ENCODE assay signal across 11 cellular contexts in the genomic region with DNA sequence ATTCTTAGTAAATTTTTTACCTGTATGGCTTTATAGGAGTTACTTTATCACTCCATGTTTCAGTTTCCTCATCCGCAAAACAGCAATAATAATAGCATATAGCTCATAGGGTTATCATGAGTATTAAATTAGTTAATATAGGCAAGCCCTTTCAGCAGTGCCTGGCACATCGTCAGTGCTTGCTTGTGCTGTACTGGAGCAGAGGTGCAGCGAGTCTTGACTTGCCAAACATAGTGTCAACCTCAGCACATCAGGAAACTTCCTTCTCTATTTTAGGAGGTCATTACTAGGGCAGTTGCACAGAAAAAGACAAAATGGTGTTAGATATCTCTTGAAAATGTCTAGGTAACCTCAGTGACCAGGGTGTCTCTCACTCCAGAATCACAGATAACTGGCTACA. TPM values are rescaled to one million over a fixed set of nuclear protein-coding genes. Genes with fewer than 3 reads are reported as not detected.
DNase-seq lines count a peak whose midpoint lies in the region; ATAC-seq and TF ChIP-seq lines count a peak whose summit lies in the region.
"Not testable (repeated sequence)": the region's sequence is repeated elsewhere in the genome, so short reads cannot be mapped to it uniquely, and the experiment has no call there.
"Had no signal": no experiment of that assay in that cellular context is flagged by ENCODE, and none has a peak within 500 bp of the region (broad histone marks: within the 10 kb centered on the region; RNA-seq: fewer than 3 reads in every experiment).

No MANE protein-coding gene starts in this region.

- H3K4me1 Mint-ChIP-seq in memory B cell, natural killer cell: not testable (repeated sequence)

- H3K27ac Mint-ChIP-seq in memory B cell, natural killer cell: not testable (repeated sequence)

- not testable (repeated sequence) for H3K9me3 ChIP-seq in RWPE2 (ENCODE audit: severe bottlenecking); upper lobe of right lung

- H3K4me1 ChIP-seq in RWPE2 (ENCODE audit: insufficient read depth, poor library complexity, severe bottlenecking); upper lobe of right lung: not testable (repeated sequence)

- H3K36me3 ChIP-seq in RWPE2 (ENCODE audit: low read depth); upper lobe of right lung: not testable (repeated sequence)

- not testable (repeated sequence) for DNase-seq in RWPE2 (ENCODE audit: low spot score); left ventricle myocardium superior; memory B cell (ENCODE audit: low spot score in 2 of 2); natural killer cell; upper lobe of right lung

- intact Hi-C loops in left ventricle myocardium superior (cut with micrococcal nuclease); natural killer cell (cut with micrococcal nuclease); upper lobe of right lung (cut with DNase I): not testable (repeated sequence)

- not testable (repeated sequence) for H3K27ac ChIP-seq in RWPE2 (ENCODE audit: poor library complexity, severe bottlenecking); upper lobe of right lung

- not testable (repeated sequence) for H3K27me3 ChIP-seq in RWPE2 (ENCODE audit: insufficient read depth, poor library complexity, severe bottlenecking); upper lobe of right lung

- H3K9me3 Mint-ChIP-seq in memory B cell, natural killer cell: not testable (repeated sequence)

- H3K27me3 Mint-ChIP-seq in memory B cell; natural killer cell (ENCODE audit: low read depth in 2 of 2): not testable (repeated sequence)

- TF ChIP-seq CTCF in RWPE2 (IDR thresholded peaks at IDR 0.05; ENCODE audit: poor library complexity, severe bottlenecking); natural killer cell (IDR thresholded peaks at IDR 0.05); upper lobe of right lung (IDR thresholded peaks at IDR 0.05): not testable (repeated sequence)

- H3K36me3 Mint-ChIP-seq in memory B cell, natural killer cell: not testable (repeated sequence)

- not testable (repeated sequence) for H3K4me3 Mint-ChIP-seq in memory B cell, natural killer cell

- ATAC-seq in RWPE2 (ENCODE audit: low read depth) (peak; percentile 59; the same call in 2 of the 3 replicates), esophagus mucosa (peak; percentile 87), left ventricle myocardium superior (peak; percentile 23), memory B cell (ENCODE audit: low read depth) (peak; percentile 37), natural killer cell (peak in 2 of 3 donors; percentile 31 to 50), upper lobe of right lung (peak; percentile 69)

- H3K4me3 ChIP-seq in RWPE2 (ENCODE audit: severe bottlenecking); upper lobe of right lung: not testable (repeated sequence)

RNA-seq across cellular contexts. Expression of gene NUDT4B, which starts 33.1 kb away (rescaled TPM):
- total RNA-seq in esophagus mucosa (not detected), left ventricle myocardium superior (not detected), natural killer cell (1 to 10 TPM in 2 of 3 donors, not detected in 1; 1.6 to 3.9 TPM), upper lobe of right lung (1.8 TPM)
- total RNA-seq: A673; Caco-2; CD4-positive, CD25-positive, alpha-beta regulatory T cell; CD8-positive, alpha-beta T cell; H1 had no signal

Comparison
In these comparisons a context has a peak if more than half of its experiments do, and no peak if none do; other contexts are left out.
1. ATAC-seq: peak in every context shown above with its lines; median percentile 87 in esophagus mucosa; 69 in upper lobe of right lung; 59 in RWPE2; 40 in natural killer cell; 37 in memory B cell; 23 in left ventricle myocardium superior.